Comparison of ENCODE assay signal across 17 cellular contexts in the genomic region with DNA sequence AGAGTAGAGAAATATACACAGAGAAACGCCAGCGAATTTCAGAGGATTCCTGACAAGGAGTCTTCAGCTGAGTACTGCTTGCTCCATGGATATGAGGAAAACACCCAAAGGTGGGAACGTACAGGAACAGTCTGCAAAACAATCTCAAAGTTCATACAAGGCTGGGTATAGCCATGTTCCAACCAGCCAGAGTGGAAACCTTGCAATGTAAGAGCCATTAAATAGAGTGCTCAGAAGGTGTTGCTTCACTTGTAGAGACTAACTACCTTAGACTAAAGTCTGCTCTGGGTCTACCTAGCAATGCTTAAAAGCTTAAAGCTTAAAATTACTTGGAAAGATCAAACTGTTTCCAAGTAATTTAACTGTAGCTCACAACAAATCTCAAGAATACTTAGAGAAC.
"Had no signal": no experiment of that assay in that cellular context is flagged by ENCODE, and none has a peak within 500 bp of the region (broad histone marks: within the 10 kb centered on the region; RNA-seq: fewer than 3 reads in every experiment).

No MANE protein-coding gene starts in this region.

- H3K4me3 ChIP-seq: heart left ventricle, lower lobe of right lung, sigmoid colon, thyroid gland had no signal

- ATAC-seq: activated CD8-positive, alpha-beta T cell treated with anti-CD3 and anti-CD28 coated beads, Interleukin-2, amount 10 ng/mL, durations not matched to agents 7 days and 5 days; heart left ventricle; lower lobe of right lung; naive thymus-derived CD4-positive, alpha-beta T cell; stimulated activated naive CD8-positive, alpha-beta T cell treated with anti-CD3 and anti-CD28 coated beads, Interleukin-15, Interleukin-2, amounts not matched to agents 100 U/mL and 50 U/mL, for 24 hours; T-helper 17 cell had no signal

- H3K9me3 Mint-ChIP-seq: activated naive CD4-positive, alpha-beta T cell treated with anti-CD3 and anti-CD28 coated beads, Interleukin-2, amount 50 U/mL, for 24 hours had no signal

- H3K4me3 Mint-ChIP-seq: activated CD4-positive, alpha-beta T cell treated with anti-CD3 and anti-CD28 coated beads, Interleukin-2, amount 10 ng/mL, durations not matched to agents 7 days and 5 days; activated CD8-positive, alpha-beta T cell treated with anti-CD3 and anti-CD28 coated beads, Interleukin-2, amount 10 ng/mL, durations not matched to agents 7 days and 5 days; activated naive CD4-positive, alpha-beta T cell treated with anti-CD3 and anti-CD28 coated beads, Interleukin-2, amount 50 U/mL, for 24 hours; brain; naive thymus-derived CD4-positive, alpha-beta T cell; T-helper 17 cell had no signal

- H3K9me3 ChIP-seq: lower lobe of right lung, sigmoid colon, thyroid gland had no signal

- H3K36me3 ChIP-seq: heart left ventricle, lower lobe of right lung, sigmoid colon, thyroid gland had no signal

- H3K27ac Mint-ChIP-seq: activated CD4-positive, alpha-beta T cell treated with anti-CD3 and anti-CD28 coated beads, Interleukin-2, amount 10 ng/mL, durations not matched to agents 7 days and 5 days; activated CD8-positive, alpha-beta T cell treated with anti-CD3 and anti-CD28 coated beads, Interleukin-2, amount 10 ng/mL, durations not matched to agents 7 days and 5 days; activated naive CD4-positive, alpha-beta T cell treated with anti-CD3 and anti-CD28 coated beads, Interleukin-2, amount 50 U/mL, for 24 hours; brain; naive thymus-derived CD4-positive, alpha-beta T cell; T-helper 17 cell had no signal

- H3K36me3 Mint-ChIP-seq: activated naive CD4-positive, alpha-beta T cell treated with anti-CD3 and anti-CD28 coated beads, Interleukin-2, amount 50 U/mL, for 24 hours had no signal

- H3K27me3 Mint-ChIP-seq: activated CD4-positive, alpha-beta T cell treated with anti-CD3 and anti-CD28 coated beads, Interleukin-2, amount 10 ng/mL, durations not matched to agents 7 days and 5 days; activated naive CD4-positive, alpha-beta T cell treated with anti-CD3 and anti-CD28 coated beads, Interleukin-2, amount 50 U/mL, for 24 hours; brain; naive thymus-derived CD4-positive, alpha-beta T cell; T-helper 17 cell had no signal

- H3K27me3 ChIP-seq: heart left ventricle, sigmoid colon, thyroid gland had no signal

- DNase-seq: activated CD4-positive, alpha-beta T cell treated with anti-CD3 and anti-CD28 coated beads, Interleukin-2, amount 10 ng/mL, durations not matched to agents 7 days and 5 days; activated CD4-positive, CD25-positive, alpha-beta regulatory T cell treated with anti-CD3 and anti-CD28 coated beads, Interleukin-2, amount 50 U/mL, for 72 hours; activated CD8-positive, alpha-beta T cell treated with anti-CD3 and anti-CD28 coated beads, Interleukin-2, amount 10 ng/mL, durations not matched to agents 7 days and 5 days; activated gamma-delta T cell treated with Interleukin-2 at 50 U/mL for 16 hours; activated T-cell treated with anti-CD3 and anti-CD28 coated beads, Interleukin-2, amount 50 U/mL, for 1 hour; aorta; heart left ventricle; lower lobe of right lung; naive thymus-derived CD4-positive, alpha-beta T cell; retina; sigmoid colon; stimulated activated CD4-positive, alpha-beta T cell treated with anti-CD3 and anti-CD28 coated beads, Interleukin-4, amount 100 ng/mL, for 24 hours; stimulated activated naive CD8-positive, alpha-beta T cell treated with anti-CD3 and anti-CD28 coated beads, Interleukin-15, Interleukin-2, amounts not matched to agents 100 U/mL and 50 U/mL, for 24 hours; T-helper 17 cell; thyroid gland had no signal

- H3K27ac ChIP-seq: heart left ventricle, lower lobe of right lung, sigmoid colon, thyroid gland had no signal
